Comparison of ENCODE assay signal across 12 cellular contexts in genomic region chr6:48101277-48101676, GRCh38. TPM values are rescaled to one million over a fixed set of nuclear protein-coding genes. Genes with fewer than 3 reads are reported as not detected.
A peak's percentile ranks its signal among the peaks of the same experiment; 100 is the strongest.
DNase-seq lines count a peak whose midpoint lies in the region; ATAC-seq, FAIRE-seq and TF ChIP-seq lines count a peak whose summit lies in the region.
"Had no signal": no experiment of that assay in that cellular context is flagged by ENCODE, and none has a peak within 500 bp of the region (broad histone marks: within the 10 kb centered on the region; RNA-seq: fewer than 3 reads in every experiment).

No MANE protein-coding gene starts in this region.

- DNase-seq in SIG-M5 treated with dmso at 0.1 percent for 504 hours (lab: John Stamatoyannopoulos, UW; ENCODE audit: unreplicated experiment) (peak; percentile 0), SIG-M5 (lab: John Stamatoyannopoulos, UW) (no peak), RCC 7860 (ENCODE audit: low spot score) (peak; percentile 34), urothelium cell line (ENCODE audit: low spot score) (peak; percentile 17), ascending aorta (ENCODE audit: low spot score in 2 of 2) (no peak), CD14-positive monocyte (ENCODE audit: low spot score) (no peak)
- DNase-seq in CD8-positive, alpha-beta T cell = no peak
- DNase-seq: immature natural killer cell, NCI-H187 had no signal

- H3K4me3 ChIP-seq in ascending aorta = no peak overlapping the region
- H3K4me3 ChIP-seq in CD8-positive, alpha-beta T cell (ENCODE audit: low read depth, low read length) = no peak overlapping the region

- H3K9me3 ChIP-seq in ascending aorta = no peaks in the 10 kb centered on the region
- H3K9me3 ChIP-seq in CD8-positive, alpha-beta T cell (ENCODE audit: low read length) = no peaks in the 10 kb centered on the region

- CTCF ChIA-PET in CD8-positive, alpha-beta T cell (lab: Charles Lee) = no interaction called here

- no peaks in the 10 kb centered on the region for H3K4me1 Mint-ChIP-seq in CD8-positive, alpha-beta T cell (ENCODE audit: low read depth)
- no peaks in the 10 kb centered on the region for H3K4me1 Mint-ChIP-seq in CD14-positive monocyte
- H3K4me1 Mint-ChIP-seq: activated T-helper 17 cell treated with anti-CD3 and anti-CD28 coated beads, Interleukin-2, amount 50 U/mL, for 72 hours; immature natural killer cell had no signal

- no peaks in the 10 kb centered on the region for H3K36me3 ChIP-seq in ascending aorta
- H3K36me3 ChIP-seq in CD8-positive, alpha-beta T cell (ENCODE audit: insufficient read depth, low read length) = no peaks in the 10 kb centered on the region

- H3K4me3 Mint-ChIP-seq in CD8-positive, alpha-beta T cell = no peak overlapping the region
- no peak overlapping the region for H3K4me3 Mint-ChIP-seq in CD14-positive monocyte
- H3K4me3 Mint-ChIP-seq: activated T-helper 17 cell treated with anti-CD3 and anti-CD28 coated beads, Interleukin-2, amount 50 U/mL, for 72 hours; immature natural killer cell; T-helper 2 cell treated with Interferon-gamma antibody and Interleukin-4, amounts not matched to agents 5 μg/mL and 100 μg/mL, for 36 hours had no signal

- H3K27ac Mint-ChIP-seq in CD8-positive, alpha-beta T cell = no peak overlapping the region
- H3K27ac Mint-ChIP-seq in CD14-positive monocyte = no peak overlapping the region
- H3K27ac Mint-ChIP-seq: activated T-helper 17 cell treated with anti-CD3 and anti-CD28 coated beads, Interleukin-2, amount 50 U/mL, for 72 hours; immature natural killer cell; T-helper 2 cell treated with Interferon-gamma antibody and Interleukin-4, amounts not matched to agents 5 μg/mL and 100 μg/mL, for 36 hours had no signal

- peak; percentile 51 for FAIRE-seq in RCC 7860 (lab: Jason Lieb, UNC)
- no peak for FAIRE-seq in urothelium cell line (lab: Jason Lieb, UNC)

- no peaks in the 10 kb centered on the region for H3K4me1 ChIP-seq in ascending aorta
- no peaks in the 10 kb centered on the region for H3K4me1 ChIP-seq in CD8-positive, alpha-beta T cell (ENCODE audit: insufficient read depth, low read length)

- peak; percentile 82 for ATAC-seq in HG02938 (IDR thresholded peaks at IDR 0.05; ENCODE audit: unreplicated experiment)
- ATAC-seq in CD8-positive, alpha-beta T cell = no peak
- ATAC-seq: activated T-helper 17 cell treated with anti-CD3 and anti-CD28 coated beads, Interleukin-2, amount 50 U/mL, for 72 hours had no signal

- POLR2A ChIA-PET in CD8-positive, alpha-beta T cell (lab: Charles Lee) = no interaction called here

- intact Hi-C loops in ascending aorta (cut with DNase I) = no loop called here
- intact Hi-C loops in CD8-positive, alpha-beta T cell (cut with DNase I, micrococcal nuclease) = no loop called here
- intact Hi-C loops in CD14-positive monocyte (cut with micrococcal nuclease) = no loop called here

- no peaks in the 10 kb centered on the region for H3K27me3 ChIP-seq in ascending aorta
- no peaks in the 10 kb centered on the region for H3K27me3 ChIP-seq in CD8-positive, alpha-beta T cell (ENCODE audit: insufficient read depth, low read length)

- peaks cover 2% of the 10 kb centered on the region for H3K9me3 Mint-ChIP-seq in CD8-positive, alpha-beta T cell
- peaks cover 0 to 8% (median 6%) of the 10 kb centered on the region in 7 donors for H3K9me3 Mint-ChIP-seq in CD14-positive monocyte
- H3K9me3 Mint-ChIP-seq: T-helper 2 cell treated with Interferon-gamma antibody and Interleukin-4, amounts not matched to agents 5 μg/mL and 100 μg/mL, for 36 hours had no signal

- no peaks in the 10 kb centered on the region for H3K27me3 Mint-ChIP-seq in CD8-positive, alpha-beta T cell (ENCODE audit: low read depth)
- no peaks in the 10 kb centered on the region for H3K27me3 Mint-ChIP-seq in CD14-positive monocyte (ENCODE audit: low read depth in 3 of 3)
- H3K27me3 Mint-ChIP-seq: activated T-helper 17 cell treated with anti-CD3 and anti-CD28 coated beads, Interleukin-2, amount 50 U/mL, for 72 hours had no signal

- TF ChIP-seq CTCF in ascending aorta (IDR thresholded peaks at IDR 0.05) (no peak), CD14-positive monocyte (IDR thresholded peaks at IDR 0.05) (no peak)
- no peak for TF ChIP-seq CTCF in CD8-positive, alpha-beta T cell (IDR thresholded peaks at IDR 0.05)

- H3K27ac ChIP-seq in ascending aorta = no peak overlapping the region
- H3K27ac ChIP-seq in CD8-positive, alpha-beta T cell (ENCODE audit: low read depth, low read length) = no peak overlapping the region

- H3K36me3 Mint-ChIP-seq in CD8-positive, alpha-beta T cell = no peaks in the 10 kb centered on the region
- no peaks in the 10 kb centered on the region for H3K36me3 Mint-ChIP-seq in CD14-positive monocyte
- H3K36me3 Mint-ChIP-seq: immature natural killer cell had no signal

RNA-seq across cellular contexts. Expression of gene PTCHD4, which starts 9.7 kb away (rescaled TPM):
- total RNA-seq in ascending aorta = 0.32 TPM
- total RNA-seq in CD8-positive, alpha-beta T cell = not detected
- polyA plus RNA-seq in CD14-positive monocyte = not detected
- total RNA-seq: activated T-helper 17 cell treated with anti-CD3 and anti-CD28 coated beads, Interleukin-2, amount 50 U/mL, for 72 hours had no signal
- polyA plus RNA-seq: immature natural killer cell had no signal

Comparison
In these comparisons a context has a peak if more than half of its experiments do, and no peak if none do; other contexts are left out.
1. DNase-seq: peak in SIG-M5 treated with dmso at 0.1 percent for 504 hours (single experiment), RCC 7860 (single experiment) and urothelium cell line (single experiment); none in SIG-M5 (single experiment), ascending aorta (0 of 2), CD8-positive, alpha-beta T cell (0 of 7) and CD14-positive monocyte (single experiment).